ENCODE assay signal across 1 cellular context in the genomic region with DNA sequence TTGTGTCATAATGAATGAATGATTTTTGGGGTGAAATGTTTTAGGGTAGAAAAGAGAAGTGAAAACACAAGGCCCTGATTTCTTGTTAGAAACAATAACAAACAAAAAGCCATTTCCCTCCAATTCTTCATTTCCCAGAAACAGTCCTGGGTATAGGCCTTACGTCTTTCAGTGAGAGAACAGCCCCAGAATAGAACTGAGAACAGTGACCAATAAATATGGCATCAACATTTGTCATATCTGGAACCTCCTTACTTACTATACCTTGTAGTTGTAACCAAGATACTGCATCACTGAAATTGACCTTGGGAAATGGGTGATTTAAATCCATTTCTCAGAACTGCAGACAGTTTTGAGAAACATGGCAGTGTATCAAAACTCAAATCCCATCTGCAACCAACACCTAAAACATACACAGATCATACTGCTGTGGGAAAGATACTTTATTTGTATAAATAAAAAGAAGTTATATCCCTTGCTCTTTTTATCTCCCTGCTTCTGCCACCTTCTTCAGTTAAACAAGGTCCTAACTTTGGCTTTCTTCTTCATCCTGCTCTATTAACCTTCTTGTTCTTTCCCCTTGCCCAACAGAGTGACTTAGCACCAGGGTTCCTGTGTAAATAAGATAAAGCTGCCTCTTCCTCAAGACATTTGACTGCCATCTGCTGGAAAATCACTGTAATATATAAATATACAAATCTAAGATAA.
TF ChIP-seq lines count a peak whose summit lies in the region.

No MANE protein-coding gene starts in this region.

TF ChIP-seq in GM12878, 131 proteins besides CTCF, POLR2A, EP300 and RAD21 (continued from another document and continues in another):
- TF ChIP-seq, protein P1, sequence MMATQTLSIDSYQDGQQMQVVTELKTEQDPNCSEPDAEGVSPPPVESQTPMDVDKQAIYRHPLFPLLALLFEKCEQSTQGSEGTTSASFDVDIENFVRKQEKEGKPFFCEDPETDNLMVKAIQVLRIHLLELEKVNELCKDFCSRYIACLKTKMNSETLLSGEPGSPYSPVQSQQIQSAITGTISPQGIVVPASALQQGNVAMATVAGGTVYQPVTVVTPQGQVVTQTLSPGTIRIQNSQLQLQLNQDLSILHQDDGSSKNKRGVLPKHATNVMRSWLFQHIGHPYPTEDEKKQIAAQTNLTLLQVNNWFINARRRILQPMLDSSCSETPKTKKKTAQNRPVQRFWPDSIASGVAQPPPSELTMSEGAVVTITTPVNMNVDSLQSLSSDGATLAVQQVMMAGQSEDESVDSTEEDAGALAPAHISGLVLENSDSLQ (IDR thresholded peaks at IDR 0.05) = no peak
- TF ChIP-seq, protein P2, sequence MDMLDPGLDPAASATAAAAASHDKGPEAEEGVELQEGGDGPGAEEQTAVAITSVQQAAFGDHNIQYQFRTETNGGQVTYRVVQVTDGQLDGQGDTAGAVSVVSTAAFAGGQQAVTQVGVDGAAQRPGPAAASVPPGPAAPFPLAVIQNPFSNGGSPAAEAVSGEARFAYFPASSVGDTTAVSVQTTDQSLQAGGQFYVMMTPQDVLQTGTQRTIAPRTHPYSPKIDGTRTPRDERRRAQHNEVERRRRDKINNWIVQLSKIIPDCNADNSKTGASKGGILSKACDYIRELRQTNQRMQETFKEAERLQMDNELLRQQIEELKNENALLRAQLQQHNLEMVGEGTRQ (IDR thresholded peaks at IDR 0.05; ENCODE audit: borderline replicate concordance, low read depth, low read length) = no peak
- no peak for TF ChIP-seq STAT1 (conservative IDR thresholded peaks at IDR 0.05)
- TF ChIP-seq, protein P3, sequence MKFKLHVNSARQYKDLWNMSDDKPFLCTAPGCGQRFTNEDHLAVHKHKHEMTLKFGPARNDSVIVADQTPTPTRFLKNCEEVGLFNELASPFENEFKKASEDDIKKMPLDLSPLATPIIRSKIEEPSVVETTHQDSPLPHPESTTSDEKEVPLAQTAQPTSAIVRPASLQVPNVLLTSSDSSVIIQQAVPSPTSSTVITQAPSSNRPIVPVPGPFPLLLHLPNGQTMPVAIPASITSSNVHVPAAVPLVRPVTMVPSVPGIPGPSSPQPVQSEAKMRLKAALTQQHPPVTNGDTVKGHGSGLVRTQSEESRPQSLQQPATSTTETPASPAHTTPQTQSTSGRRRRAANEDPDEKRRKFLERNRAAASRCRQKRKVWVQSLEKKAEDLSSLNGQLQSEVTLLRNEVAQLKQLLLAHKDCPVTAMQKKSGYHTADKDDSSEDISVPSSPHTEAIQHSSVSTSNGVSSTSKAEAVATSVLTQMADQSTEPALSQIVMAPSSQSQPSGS (IDR thresholded peaks at IDR 0.05; ENCODE audit: low read length) = peak; percentile 42; the same call in 1 of the 2 replicates
- TF ChIP-seq ETV6 (conservative IDR thresholded peaks at IDR 0.05 in 1 of 2, IDR thresholded peaks at IDR 0.05 in 1 of 2; ENCODE audit: borderline replicate concordance in 1 of 2, low read depth in 1 of 2) = no peak
- no peak for TF ChIP-seq PML (IDR thresholded peaks at IDR 0.05; ENCODE audit: low read length)
- TF ChIP-seq HDGF (IDR thresholded peaks at IDR 0.05) = no peak
- TF ChIP-seq TCF7 (IDR thresholded peaks at IDR 0.05; ENCODE audit: borderline replicate concordance) = no peak
- peak; percentile 57; the same call in 1 of the 2 replicates for TF ChIP-seq SPI1 (IDR thresholded peaks at IDR 0.05; ENCODE audit: borderline replicate concordance, insufficient read depth, low read depth, low read length)
- TF ChIP-seq KDM1A (IDR thresholded peaks at IDR 0.05; ENCODE audit: borderline replicate concordance) = no peak
- no peak for TF ChIP-seq EED (IDR thresholded peaks at IDR 0.05; ENCODE audit: low read depth)
- no peak for TF ChIP-seq SMAD1 (IDR thresholded peaks at IDR 0.05; ENCODE audit: low read depth, partially characterized antibody)
- TF ChIP-seq, protein P4, sequence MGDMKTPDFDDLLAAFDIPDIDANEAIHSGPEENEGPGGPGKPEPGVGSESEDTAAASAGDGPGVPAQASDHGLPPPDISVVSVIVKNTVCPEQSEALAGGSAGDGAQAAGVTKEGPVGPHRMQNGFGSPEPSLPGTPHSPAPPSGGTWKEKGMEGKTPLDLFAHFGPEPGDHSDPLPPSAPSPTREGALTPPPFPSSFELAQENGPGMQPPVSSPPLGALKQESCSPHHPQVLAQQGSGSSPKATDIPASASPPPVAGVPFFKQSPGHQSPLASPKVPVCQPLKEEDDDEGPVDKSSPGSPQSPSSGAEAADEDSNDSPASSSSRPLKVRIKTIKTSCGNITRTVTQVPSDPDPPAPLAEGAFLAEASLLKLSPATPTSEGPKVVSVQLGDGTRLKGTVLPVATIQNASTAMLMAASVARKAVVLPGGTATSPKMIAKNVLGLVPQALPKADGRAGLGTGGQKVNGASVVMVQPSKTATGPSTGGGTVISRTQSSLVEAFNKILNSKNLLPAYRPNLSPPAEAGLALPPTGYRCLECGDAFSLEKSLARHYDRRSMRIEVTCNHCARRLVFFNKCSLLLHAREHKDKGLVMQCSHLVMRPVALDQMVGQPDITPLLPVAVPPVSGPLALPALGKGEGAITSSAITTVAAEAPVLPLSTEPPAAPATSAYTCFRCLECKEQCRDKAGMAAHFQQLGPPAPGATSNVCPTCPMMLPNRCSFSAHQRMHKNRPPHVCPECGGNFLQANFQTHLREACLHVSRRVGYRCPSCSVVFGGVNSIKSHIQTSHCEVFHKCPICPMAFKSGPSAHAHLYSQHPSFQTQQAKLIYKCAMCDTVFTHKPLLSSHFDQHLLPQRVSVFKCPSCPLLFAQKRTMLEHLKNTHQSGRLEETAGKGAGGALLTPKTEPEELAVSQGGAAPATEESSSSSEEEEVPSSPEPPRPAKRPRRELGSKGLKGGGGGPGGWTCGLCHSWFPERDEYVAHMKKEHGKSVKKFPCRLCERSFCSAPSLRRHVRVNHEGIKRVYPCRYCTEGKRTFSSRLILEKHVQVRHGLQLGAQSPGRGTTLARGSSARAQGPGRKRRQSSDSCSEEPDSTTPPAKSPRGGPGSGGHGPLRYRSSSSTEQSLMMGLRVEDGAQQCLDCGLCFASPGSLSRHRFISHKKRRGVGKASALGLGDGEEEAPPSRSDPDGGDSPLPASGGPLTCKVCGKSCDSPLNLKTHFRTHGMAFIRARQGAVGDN (IDR thresholded peaks at IDR 0.05) = no peak
- TF ChIP-seq ZNF592 (IDR thresholded peaks at IDR 0.05) = no peak
- TF ChIP-seq SREBF1 (IDR thresholded peaks at IDR 0.05; ENCODE audit: low read length) = no peak
- TF ChIP-seq SMAD5 (IDR thresholded peaks at IDR 0.05; ENCODE audit: low read depth) = no peak
- TF ChIP-seq SMC3 (IDR thresholded peaks at IDR 0.05; ENCODE audit: borderline replicate concordance, low read length) = peak; percentile 71; the same call in 1 of the 2 replicates
- TF ChIP-seq POLR2AphosphoS5 (IDR thresholded peaks at IDR 0.05; ENCODE audit: low read length) = no peak
- peak; percentile 51 for TF ChIP-seq JUNB (IDR thresholded peaks at IDR 0.05)
- TF ChIP-seq STAT3 (IDR thresholded peaks at IDR 0.05; ENCODE audit: low read depth, low read length) = no peak
- TF ChIP-seq, protein P5, sequence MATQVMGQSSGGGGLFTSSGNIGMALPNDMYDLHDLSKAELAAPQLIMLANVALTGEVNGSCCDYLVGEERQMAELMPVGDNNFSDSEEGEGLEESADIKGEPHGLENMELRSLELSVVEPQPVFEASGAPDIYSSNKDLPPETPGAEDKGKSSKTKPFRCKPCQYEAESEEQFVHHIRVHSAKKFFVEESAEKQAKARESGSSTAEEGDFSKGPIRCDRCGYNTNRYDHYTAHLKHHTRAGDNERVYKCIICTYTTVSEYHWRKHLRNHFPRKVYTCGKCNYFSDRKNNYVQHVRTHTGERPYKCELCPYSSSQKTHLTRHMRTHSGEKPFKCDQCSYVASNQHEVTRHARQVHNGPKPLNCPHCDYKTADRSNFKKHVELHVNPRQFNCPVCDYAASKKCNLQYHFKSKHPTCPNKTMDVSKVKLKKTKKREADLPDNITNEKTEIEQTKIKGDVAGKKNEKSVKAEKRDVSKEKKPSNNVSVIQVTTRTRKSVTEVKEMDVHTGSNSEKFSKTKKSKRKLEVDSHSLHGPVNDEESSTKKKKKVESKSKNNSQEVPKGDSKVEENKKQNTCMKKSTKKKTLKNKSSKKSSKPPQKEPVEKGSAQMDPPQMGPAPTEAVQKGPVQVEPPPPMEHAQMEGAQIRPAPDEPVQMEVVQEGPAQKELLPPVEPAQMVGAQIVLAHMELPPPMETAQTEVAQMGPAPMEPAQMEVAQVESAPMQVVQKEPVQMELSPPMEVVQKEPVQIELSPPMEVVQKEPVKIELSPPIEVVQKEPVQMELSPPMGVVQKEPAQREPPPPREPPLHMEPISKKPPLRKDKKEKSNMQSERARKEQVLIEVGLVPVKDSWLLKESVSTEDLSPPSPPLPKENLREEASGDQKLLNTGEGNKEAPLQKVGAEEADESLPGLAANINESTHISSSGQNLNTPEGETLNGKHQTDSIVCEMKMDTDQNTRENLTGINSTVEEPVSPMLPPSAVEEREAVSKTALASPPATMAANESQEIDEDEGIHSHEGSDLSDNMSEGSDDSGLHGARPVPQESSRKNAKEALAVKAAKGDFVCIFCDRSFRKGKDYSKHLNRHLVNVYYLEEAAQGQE (IDR thresholded peaks at IDR 0.05; ENCODE audit: low read depth, low read length) = no peak
- TF ChIP-seq RFX5 (IDR thresholded peaks at IDR 0.05; ENCODE audit: low read depth, low read length) = no peak
- TF ChIP-seq BACH1 (IDR thresholded peaks at IDR 0.05; ENCODE audit: borderline replicate concordance) = no peak
- TF ChIP-seq ZNF24 (IDR thresholded peaks at IDR 0.05) = peak; percentile 71
- TF ChIP-seq ATF7 (IDR thresholded peaks at IDR 0.05; ENCODE audit: low read depth) = no peak
- TF ChIP-seq SMARCA5 (IDR thresholded peaks at IDR 0.05) = no peak; the same call in 1 of the 2 replicates
- TF ChIP-seq, protein P6, sequence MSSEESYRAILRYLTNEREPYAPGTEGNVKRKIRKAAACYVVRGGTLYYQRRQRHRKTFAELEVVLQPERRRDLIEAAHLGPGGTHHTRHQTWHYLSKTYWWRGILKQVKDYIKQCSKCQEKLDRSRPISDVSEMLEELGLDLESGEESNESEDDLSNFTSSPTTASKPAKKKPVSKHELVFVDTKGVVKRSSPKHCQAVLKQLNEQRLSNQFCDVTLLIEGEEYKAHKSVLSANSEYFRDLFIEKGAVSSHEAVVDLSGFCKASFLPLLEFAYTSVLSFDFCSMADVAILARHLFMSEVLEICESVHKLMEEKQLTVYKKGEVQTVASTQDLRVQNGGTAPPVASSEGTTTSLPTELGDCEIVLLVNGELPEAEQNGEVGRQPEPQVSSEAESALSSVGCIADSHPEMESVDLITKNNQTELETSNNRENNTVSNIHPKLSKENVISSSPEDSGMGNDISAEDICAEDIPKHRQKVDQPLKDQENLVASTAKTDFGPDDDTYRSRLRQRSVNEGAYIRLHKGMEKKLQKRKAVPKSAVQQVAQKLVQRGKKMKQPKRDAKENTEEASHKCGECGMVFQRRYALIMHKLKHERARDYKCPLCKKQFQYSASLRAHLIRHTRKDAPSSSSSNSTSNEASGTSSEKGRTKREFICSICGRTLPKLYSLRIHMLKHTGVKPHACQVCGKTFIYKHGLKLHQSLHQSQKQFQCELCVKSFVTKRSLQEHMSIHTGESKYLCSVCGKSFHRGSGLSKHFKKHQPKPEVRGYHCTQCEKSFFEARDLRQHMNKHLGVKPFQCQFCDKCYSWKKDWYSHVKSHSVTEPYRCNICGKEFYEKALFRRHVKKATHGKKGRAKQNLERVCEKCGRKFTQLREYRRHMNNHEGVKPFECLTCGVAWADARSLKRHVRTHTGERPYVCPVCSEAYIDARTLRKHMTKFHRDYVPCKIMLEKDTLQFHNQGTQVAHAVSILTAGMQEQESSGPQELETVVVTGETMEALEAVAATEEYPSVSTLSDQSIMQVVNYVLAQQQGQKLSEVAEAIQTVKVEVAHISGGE (CRISPR knock-in tag; IDR thresholded peaks at IDR 0.05) = no peak
- no peak for TF ChIP-seq E4F1 (IDR thresholded peaks at IDR 0.05; ENCODE audit: borderline replicate concordance, partially characterized antibody)
- 0 out of 2 replicates have a peak, but pooled peaks have one; percentile 8 for TF ChIP-seq CREM (IDR thresholded peaks at IDR 0.05; ENCODE audit: low read depth)
- no peak for TF ChIP-seq NRF1 (conservative IDR thresholded peaks at IDR 0.05; ENCODE audit: low read depth, low read length)
- no peak for TF ChIP-seq RUNX3 (IDR thresholded peaks at IDR 0.05; ENCODE audit: low read length)
- TF ChIP-seq SUPT20H (IDR thresholded peaks at IDR 0.05; ENCODE audit: borderline replicate concordance, control insufficient read depth, low read depth, low read length) = no peak
- TF ChIP-seq ZZZ3 (IDR thresholded peaks at IDR 0.05; ENCODE audit: control insufficient read depth, insufficient read length, low read depth) = no peak
